ENCODE assay signal across 9 cellular contexts in the genomic region with DNA sequence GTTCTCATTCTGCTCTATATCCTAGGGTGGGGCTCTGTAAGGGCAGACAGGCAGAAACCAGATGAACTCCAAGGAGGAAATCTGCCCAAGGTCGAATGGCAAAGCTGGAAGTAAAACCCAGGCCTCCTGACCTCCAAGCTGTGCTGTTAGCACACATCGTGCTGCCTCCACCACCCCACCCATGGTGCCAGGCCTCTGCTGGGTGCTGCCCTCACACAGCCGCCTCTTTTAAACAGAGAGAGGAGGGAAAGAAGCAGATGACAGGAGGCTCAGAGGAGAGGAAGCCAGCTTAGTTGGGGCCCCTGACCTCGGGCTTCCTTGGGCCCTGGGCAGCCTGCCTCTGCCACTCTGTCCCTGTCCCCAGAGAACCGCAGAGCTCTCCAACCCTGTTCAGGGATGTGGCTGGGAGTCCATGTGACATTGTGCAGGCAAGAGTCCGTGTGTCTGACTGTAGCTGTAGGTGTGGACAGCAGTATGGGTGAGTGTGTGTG. TPM values are rescaled to one million over a fixed set of nuclear protein-coding genes. Genes with fewer than 3 reads are reported as not detected.
DNase-seq lines count a peak whose midpoint lies in the region; ATAC-seq and TF ChIP-seq lines count a peak whose summit lies in the region.
"Had no signal": no experiment of that assay in that cellular context is flagged by ENCODE, and none has a peak within 500 bp of the region (broad histone marks: within the 10 kb centered on the region; RNA-seq: fewer than 3 reads in every experiment).

No MANE protein-coding gene starts in this region.

- no peak overlapping the region for H2AFZ ChIP-seq in mesenchymal stem cell (ENCODE audit: low read depth, low read length)

- peaks cover 40 to 54% of the 10 kb centered on the region in 2 donors for H3K27me3 Mint-ChIP-seq in effector memory CD8-positive, alpha-beta T cell

- no peaks in the 10 kb centered on the region for H3K27me3 ChIP-seq in RWPE2 (ENCODE audit: insufficient read depth, poor library complexity, severe bottlenecking)
- no peaks in the 10 kb centered on the region for H3K27me3 ChIP-seq in mesenchymal stem cell (ENCODE audit: control insufficient read depth in 1 of 2, insufficient read depth in 1 of 2, low read length in 2 of 2)
- H3K27me3 ChIP-seq in thyroid gland, result no peaks in the 10 kb centered on the region

- peak overlapping the region; percentile 40 to 79 for H2BK12ac ChIP-seq in mesenchymal stem cell (ENCODE audit: low read length in 2 of 2)

- 59% methylated on average over 6 of the region's 6 CpGs for WGBS in mesenchymal stem cell
- 55% methylated on average over 4 to 6 of the region's 6 CpGs for WGBS in thyroid gland, 2 donors

- intact Hi-C loops in thyroid gland (cut with DNase I), result no loop called here

- H3K4me3 ChIP-seq in RWPE2 (ENCODE audit: severe bottlenecking), result no peak overlapping the region
- peak overlapping the region; percentile 75 to 98 for H3K4me3 ChIP-seq in mesenchymal stem cell (ENCODE audit: insufficient read depth in 1 of 2, low read depth in 1 of 2, low read length in 2 of 2)
- peak overlapping the region in 1 of 3 donors; percentile 46 for H3K4me3 ChIP-seq in thyroid gland (replicated peaks in 1 of 3)

- H3K9me3 ChIP-seq in RWPE2 (ENCODE audit: severe bottlenecking), result no peaks in the 10 kb centered on the region
- no peaks in the 10 kb centered on the region for H3K9me3 ChIP-seq in mesenchymal stem cell (ENCODE audit: control insufficient read depth, low read length)
- H3K9me3 ChIP-seq in thyroid gland, result no peaks in the 10 kb centered on the region

- peak overlapping the region; percentile 61 for H4K8ac ChIP-seq in mesenchymal stem cell (ENCODE audit: low read length)

- H2BK120ac ChIP-seq in mesenchymal stem cell (ENCODE audit: low read depth, low read length), result peak overlapping the region; percentile 1

- DNase-seq in RWPE2 (ENCODE audit: low spot score), result no peak
- no peak for DNase-seq in effector memory CD8-positive, alpha-beta T cell
- peak; percentile 49 for DNase-seq in mesenchymal stem cell
- DNase-seq in thyroid gland, result no peak
- DNase-seq in SHP77 (lab: John Stamatoyannopoulos, UW), result no peak
- no peak for DNase-seq in dermis blood vessel endothelial cell
- DNase-seq: NCI-H774 had no signal

- no peak overlapping the region for H3K14ac ChIP-seq in mesenchymal stem cell (ENCODE audit: low read length in 2 of 2)

- H3K36me3 ChIP-seq in RWPE2 (ENCODE audit: low read depth) (no peaks in the 10 kb centered on the region), mesenchymal stem cell (ENCODE audit: control insufficient read depth in 1 of 2, insufficient read depth in 2 of 2, low read depth in 1 of 2, low read length in 2 of 2) (peaks cover 7 to 8% of the 10 kb centered on the region in 2 experiments), thyroid gland (no peaks in the 10 kb centered on the region)

- ATAC-seq in RWPE2 (ENCODE audit: low read depth) (peak; percentile 18; the same call in 2 of the 3 replicates), HG03460 (IDR thresholded peaks at IDR 0.05; ENCODE audit: unreplicated experiment) (no peak), HG03520 (IDR thresholded peaks at IDR 0.05; ENCODE audit: unreplicated experiment) (no peak)
- no peak for ATAC-seq in effector memory CD8-positive, alpha-beta T cell (replicated peaks)

- TF ChIP-seq CTCF in RWPE2 (IDR thresholded peaks at IDR 0.05; ENCODE audit: poor library complexity, severe bottlenecking) (no peak), thyroid gland (IDR thresholded peaks at IDR 0.05) (no peak)

- TF ChIP-seq POLR2A in thyroid gland (IDR thresholded peaks at IDR 0.05), result no peak

- peaks cover 10% of the 10 kb centered on the region for H3K4me1 ChIP-seq in RWPE2 (ENCODE audit: insufficient read depth, poor library complexity, severe bottlenecking)
- H3K4me1 ChIP-seq in mesenchymal stem cell (ENCODE audit: control insufficient read depth, insufficient read depth, low read depth, low read length), result peaks cover 25% of the 10 kb centered on the region
- peaks cover 14 to 16% of the 10 kb centered on the region in 2 donors for H3K4me1 ChIP-seq in thyroid gland

- H3K4ac ChIP-seq in mesenchymal stem cell (ENCODE audit: low read depth in 1 of 2, low read length in 2 of 2), result peak overlapping the region; percentile 26 to 84

- peak overlapping the region; percentile 48 to 65 for H3K4me3 Mint-ChIP-seq in effector memory CD8-positive, alpha-beta T cell

- peak overlapping the region; percentile 93 for H3K4me2 ChIP-seq in mesenchymal stem cell (ENCODE audit: low read length, poor library complexity, severe bottlenecking)

- H2BK5ac ChIP-seq in mesenchymal stem cell (ENCODE audit: low read depth, low read length, poor library complexity, severe bottlenecking), result no peak overlapping the region

- H2AK5ac ChIP-seq in mesenchymal stem cell (ENCODE audit: low read length, severe bottlenecking), result no peak overlapping the region

- H3K9ac ChIP-seq in mesenchymal stem cell (ENCODE audit: low read length), result peak overlapping the region; percentile 93

- H3K18ac ChIP-seq in mesenchymal stem cell (ENCODE audit: low read depth in 1 of 2, low read length in 2 of 2), result peak overlapping the region; percentile 42 to 91

- peaks cover 5% of the 10 kb centered on the region for H3K79me1 ChIP-seq in mesenchymal stem cell (replicated peaks; ENCODE audit: low read length, poor library complexity, severe bottlenecking)

- H2BK15ac ChIP-seq in mesenchymal stem cell (ENCODE audit: low read depth, poor library complexity, severe bottlenecking), result peak overlapping the region; percentile 80

- H3K27ac ChIP-seq in RWPE2 (ENCODE audit: poor library complexity, severe bottlenecking), result peak overlapping the region; percentile 39
- peak overlapping the region; percentile 85 for H3K27ac ChIP-seq in mesenchymal stem cell (ENCODE audit: low read length, poor library complexity, severe bottlenecking)
- H3K27ac ChIP-seq in thyroid gland, result peak overlapping the region; percentile 46 to 68 (median 55)

- H3K4me1 Mint-ChIP-seq in effector memory CD8-positive, alpha-beta T cell (ENCODE audit: low read depth in 2 of 2), result peaks cover 7 to 10% of the 10 kb centered on the region in 2 donors

- H3K9me3 Mint-ChIP-seq in effector memory CD8-positive, alpha-beta T cell, result no peaks in the 10 kb centered on the region

- no peaks in the 10 kb centered on the region for H3K36me3 Mint-ChIP-seq in effector memory CD8-positive, alpha-beta T cell (ENCODE audit: insufficient read depth)

- H3K27ac Mint-ChIP-seq in effector memory CD8-positive, alpha-beta T cell, result no peak overlapping the region

- peak overlapping the region; percentile 85 for H4K91ac ChIP-seq in mesenchymal stem cell (ENCODE audit: low read length)

- no peak overlapping the region for H3K23ac ChIP-seq in mesenchymal stem cell (ENCODE audit: low read length in 2 of 2)

RNA-seq across cellular contexts. Expression of a gene that starts 1.1 kb away (rescaled TPM):
- 25.2 TPM for polyA plus RNA-seq in mesenchymal stem cell (2013, experiment 1 of 2)
- polyA plus RNA-seq in mesenchymal stem cell (2013, experiment 2 of 2), result 25.1 TPM
- total RNA-seq in thyroid gland (10 to 100 TPM in 1 of 4 donors, 1 to 10 TPM in 3; 7.3 to 13.7 (median 7.7) TPM), dermis blood vessel endothelial cell (16.4 and 21.4 TPM in 2 replicates)

RNA-seq across cellular contexts. Expression of a gene that starts 50.5 kb away (rescaled TPM):
- 84.2 TPM for polyA plus RNA-seq in mesenchymal stem cell (2013, experiment 1 of 2)
- polyA plus RNA-seq in mesenchymal stem cell (2013, experiment 2 of 2), result 85.6 TPM
- total RNA-seq in thyroid gland, result 100 to 1,000 TPM; 100 to 172 (median 138) TPM
- 193 and 244 TPM in 2 replicates for total RNA-seq in dermis blood vessel endothelial cell

RNA-seq across cellular contexts. Expression of a gene that starts 51.1 kb away (rescaled TPM):
- 68.5 TPM for polyA plus RNA-seq in mesenchymal stem cell (2013, experiment 1 of 2)
- 65.5 TPM for polyA plus RNA-seq in mesenchymal stem cell (2013, experiment 2 of 2)
- 10 to 100 TPM; 28.3 to 43.4 (median 34.9) TPM for total RNA-seq in thyroid gland
- total RNA-seq in dermis blood vessel endothelial cell, result 39.1 and 51.4 TPM in 2 replicates
